Comparison of ENCODE assay signal across 9 cellular contexts in the genomic region with DNA sequence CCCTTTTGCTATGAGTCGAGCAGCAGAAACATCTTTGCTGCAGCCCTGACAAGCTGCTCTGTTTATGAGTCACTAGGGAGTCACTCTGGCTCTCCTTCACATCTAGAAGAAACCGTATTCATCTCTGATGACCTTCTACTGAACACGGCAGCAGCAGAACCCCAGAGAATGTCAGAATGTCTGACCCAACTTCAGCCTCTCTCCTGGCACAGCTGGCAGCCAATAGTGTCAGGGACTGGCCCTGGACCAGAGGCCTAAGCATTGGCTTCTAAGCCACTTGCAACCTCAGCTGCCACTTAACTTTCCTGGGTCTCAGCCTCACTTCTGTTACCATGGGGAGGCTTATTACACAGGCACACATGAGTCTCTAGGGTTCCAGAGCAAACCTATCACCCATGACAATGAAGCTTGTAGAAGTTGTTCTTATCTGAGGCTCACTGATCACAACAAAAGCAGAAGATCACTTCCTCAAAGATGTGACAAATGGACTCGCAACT.
DNase-seq lines count a peak whose midpoint lies in the region; ATAC-seq and TF ChIP-seq lines count a peak whose summit lies in the region.
"Had no signal": no experiment of that assay in that cellular context is flagged by ENCODE, and none has a peak within 500 bp of the region (broad histone marks: within the 10 kb centered on the region; RNA-seq: fewer than 3 reads in every experiment).

No MANE protein-coding gene starts in this region.

- H3K9ac ChIP-seq in BLaER1 treated with 17β-estradiol and CSF1 and Interleukin-3, amounts not matched to agents 10 nM and 100 nM = no peak overlapping the region
- H3K9ac ChIP-seq in SU-DHL-6 (ENCODE audit: low read length) = no peak overlapping the region

- H3K27me3 ChIP-seq in BLaER1 treated with 17β-estradiol and CSF1 and Interleukin-3, amounts not matched to agents 10 nM and 100 nM = 0 out of 22 replicates have a peak, but pooled peaks cover 0 to 7% (median 0%) of the 10 kb centered on the region in 11 experiments
- H3K27me3 ChIP-seq in SU-DHL-6 (ENCODE audit: low read length) (no peaks in the 10 kb centered on the region), right cardiac atrium (ENCODE audit: control insufficient read depth, insufficient read depth) (no peaks in the 10 kb centered on the region)

- no peaks in the 10 kb centered on the region for H3K9me2 ChIP-seq in SU-DHL-6 (replicated peaks; ENCODE audit: insufficient read depth, low read length)

- ATAC-seq in GM19463 (IDR thresholded peaks at IDR 0.05; ENCODE audit: unreplicated experiment) (peak; percentile 83), right cardiac atrium (peak; percentile 48 to 75)

- H3F3A ChIP-seq in SU-DHL-6 (ENCODE audit: insufficient read depth) = no peaks in the 10 kb centered on the region

- no peak overlapping the region for H3K4me3 ChIP-seq in BLaER1 treated with 17β-estradiol and CSF1 and Interleukin-3, amounts not matched to agents 10 nM and 100 nM
- no peak overlapping the region for H3K4me3 ChIP-seq in SU-DHL-6 (ENCODE audit: insufficient read depth, low read length, poor library complexity, severe bottlenecking)
- no peak overlapping the region for H3K4me3 ChIP-seq in right cardiac atrium (ENCODE audit: low read length)

- no peaks in the 10 kb centered on the region for H3K79me2 ChIP-seq in SU-DHL-6 (ENCODE audit: insufficient read depth, low read length)

- no peak for TF ChIP-seq CTCF in SU-DHL-6 (IDR thresholded peaks at IDR 0.05; ENCODE audit: insufficient read depth, low read length, poor library complexity, severe bottlenecking)

- DNase-seq in right cardiac atrium = no peak
- no peak for DNase-seq in DMS 273 treated with DMSO at 0.1 percent for 48 hours (lab: John Stamatoyannopoulos, UW)
- DNase-seq in stimulated activated CD4-positive, alpha-beta T cell treated with anti-CD3 and anti-CD28 coated beads, Interleukin-2, amount 100 ng/mL, for 24 hours = no peak
- DNase-seq in HuH-7 (ENCODE audit: low spot score) = no peak
- no peak for DNase-seq in NCI-H510A (lab: John Stamatoyannopoulos, UW)
- DNase-seq: GDM1 had no signal

- H3K9me3 ChIP-seq in BLaER1 treated with 17β-estradiol and CSF1 and Interleukin-3, amounts not matched to agents 10 nM and 100 nM (replicated peaks in 1 of 11) = no peaks in the 10 kb centered on the region
- H3K9me3 ChIP-seq in SU-DHL-6 (ENCODE audit: insufficient read depth, low read length) (no peaks in the 10 kb centered on the region), right cardiac atrium (ENCODE audit: control insufficient read depth, low read length) (no peaks in the 10 kb centered on the region)

- H3K36me3 ChIP-seq in BLaER1 treated with 17β-estradiol and CSF1 and Interleukin-3, amounts not matched to agents 10 nM and 100 nM = no peaks in the 10 kb centered on the region
- no peaks in the 10 kb centered on the region for H3K36me3 ChIP-seq in SU-DHL-6 (ENCODE audit: low read length)

- H3K4me1 ChIP-seq in BLaER1 treated with 17β-estradiol and CSF1 and Interleukin-3, amounts not matched to agents 10 nM and 100 nM = peaks cover 20 to 34% (median 24%) of the 10 kb centered on the region in 10 experiments
- H3K4me1 ChIP-seq in right cardiac atrium (ENCODE audit: control insufficient read depth, insufficient read depth, low read length) = peaks cover 4% of the 10 kb centered on the region

- intact Hi-C loops in right cardiac atrium (cut with DNase I) = no loop called here

- H2AFZ ChIP-seq in SU-DHL-6 (ENCODE audit: low read depth, low read length, severe bottlenecking) = peak overlapping the region; percentile 24

- 54% methylated on average over 4 of the region's 4 CpGs for WGBS in right cardiac atrium

- H4K20me1 ChIP-seq in BLaER1 treated with 17β-estradiol and CSF1 and Interleukin-3, amounts not matched to agents 10 nM and 100 nM = peaks cover 0 to 2% (median 0%) of the 10 kb centered on the region in 11 experiments; a peak in 2 of 22 replicates
- H4K20me1 ChIP-seq in SU-DHL-6 (ENCODE audit: low read depth, low read length) = no peaks in the 10 kb centered on the region

- H3K4me2 ChIP-seq in BLaER1 treated with 17β-estradiol and CSF1 and Interleukin-3, amounts not matched to agents 10 nM and 100 nM = peak overlapping the region; percentile 1 to 58 (median 40); a peak in 19 of 22 replicates
- H3K4me2 ChIP-seq in SU-DHL-6 (ENCODE audit: low read depth, low read length, poor library complexity, severe bottlenecking) = no peak overlapping the region

- 0 out of 22 replicates have a peak overlapping the region, but pooled peaks of 1 of the 11 experiments have one; percentile 4 for H3K27ac ChIP-seq in BLaER1 treated with 17β-estradiol and CSF1 and Interleukin-3, amounts not matched to agents 10 nM and 100 nM
- H3K27ac ChIP-seq in SU-DHL-6 (ENCODE audit: low read depth, low read length) = no peak overlapping the region
- no peak overlapping the region for H3K27ac ChIP-seq in right cardiac atrium (ENCODE audit: low read length)
